Comparison of ENCODE assay signal across 1 cellular context in the genomic region with DNA sequence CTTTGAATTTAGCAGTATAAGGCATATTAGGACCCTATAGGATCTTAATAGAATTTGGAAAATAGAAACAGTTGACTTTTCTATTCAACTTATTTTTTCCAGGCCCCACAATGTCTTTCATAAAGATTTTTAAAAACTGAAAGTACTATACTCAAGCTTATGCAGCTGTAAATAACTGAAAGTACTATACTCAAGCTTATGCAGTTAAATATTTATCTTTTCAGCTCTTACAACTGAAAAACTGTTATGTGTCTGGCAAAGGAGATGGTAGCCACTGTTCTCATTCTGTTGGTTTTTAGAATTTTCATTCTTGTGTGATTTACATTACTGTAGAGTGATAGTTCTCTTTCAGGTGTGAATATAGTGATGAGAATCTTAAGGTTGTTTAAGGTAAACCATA.
TF ChIP-seq lines count a peak whose summit lies in the region.

No MANE protein-coding gene starts in this region.

TF ChIP-seq in WTC11, 78 proteins besides CTCF, POLR2A, EP300 and RAD21 (continued from another document):
- TF ChIP-seq, protein P1, sequence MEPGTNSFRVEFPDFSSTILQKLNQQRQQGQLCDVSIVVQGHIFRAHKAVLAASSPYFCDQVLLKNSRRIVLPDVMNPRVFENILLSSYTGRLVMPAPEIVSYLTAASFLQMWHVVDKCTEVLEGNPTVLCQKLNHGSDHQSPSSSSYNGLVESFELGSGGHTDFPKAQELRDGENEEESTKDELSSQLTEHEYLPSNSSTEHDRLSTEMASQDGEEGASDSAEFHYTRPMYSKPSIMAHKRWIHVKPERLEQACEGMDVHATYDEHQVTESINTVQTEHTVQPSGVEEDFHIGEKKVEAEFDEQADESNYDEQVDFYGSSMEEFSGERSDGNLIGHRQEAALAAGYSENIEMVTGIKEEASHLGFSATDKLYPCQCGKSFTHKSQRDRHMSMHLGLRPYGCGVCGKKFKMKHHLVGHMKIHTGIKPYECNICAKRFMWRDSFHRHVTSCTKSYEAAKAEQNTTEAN (CRISPR knock-in tag; IDR thresholded peaks at IDR 0.05), result no peak
- TF ChIP-seq, protein P2, sequence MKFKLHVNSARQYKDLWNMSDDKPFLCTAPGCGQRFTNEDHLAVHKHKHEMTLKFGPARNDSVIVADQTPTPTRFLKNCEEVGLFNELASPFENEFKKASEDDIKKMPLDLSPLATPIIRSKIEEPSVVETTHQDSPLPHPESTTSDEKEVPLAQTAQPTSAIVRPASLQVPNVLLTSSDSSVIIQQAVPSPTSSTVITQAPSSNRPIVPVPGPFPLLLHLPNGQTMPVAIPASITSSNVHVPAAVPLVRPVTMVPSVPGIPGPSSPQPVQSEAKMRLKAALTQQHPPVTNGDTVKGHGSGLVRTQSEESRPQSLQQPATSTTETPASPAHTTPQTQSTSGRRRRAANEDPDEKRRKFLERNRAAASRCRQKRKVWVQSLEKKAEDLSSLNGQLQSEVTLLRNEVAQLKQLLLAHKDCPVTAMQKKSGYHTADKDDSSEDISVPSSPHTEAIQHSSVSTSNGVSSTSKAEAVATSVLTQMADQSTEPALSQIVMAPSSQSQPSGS (CRISPR knock-in tag; IDR thresholded peaks at IDR 0.05; ENCODE audit: borderline replicate concordance, low read depth), result no peak
- TF ChIP-seq, protein P3, sequence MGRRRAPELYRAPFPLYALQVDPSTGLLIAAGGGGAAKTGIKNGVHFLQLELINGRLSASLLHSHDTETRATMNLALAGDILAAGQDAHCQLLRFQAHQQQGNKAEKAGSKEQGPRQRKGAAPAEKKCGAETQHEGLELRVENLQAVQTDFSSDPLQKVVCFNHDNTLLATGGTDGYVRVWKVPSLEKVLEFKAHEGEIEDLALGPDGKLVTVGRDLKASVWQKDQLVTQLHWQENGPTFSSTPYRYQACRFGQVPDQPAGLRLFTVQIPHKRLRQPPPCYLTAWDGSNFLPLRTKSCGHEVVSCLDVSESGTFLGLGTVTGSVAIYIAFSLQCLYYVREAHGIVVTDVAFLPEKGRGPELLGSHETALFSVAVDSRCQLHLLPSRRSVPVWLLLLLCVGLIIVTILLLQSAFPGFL (CRISPR knock-in tag; IDR thresholded peaks at IDR 0.05; ENCODE audit: borderline replicate concordance), result no peak
- TF ChIP-seq ZNF232 (CRISPR knock-in tag; IDR thresholded peaks at IDR 0.05), result no peak
- TF ChIP-seq, protein P4, sequence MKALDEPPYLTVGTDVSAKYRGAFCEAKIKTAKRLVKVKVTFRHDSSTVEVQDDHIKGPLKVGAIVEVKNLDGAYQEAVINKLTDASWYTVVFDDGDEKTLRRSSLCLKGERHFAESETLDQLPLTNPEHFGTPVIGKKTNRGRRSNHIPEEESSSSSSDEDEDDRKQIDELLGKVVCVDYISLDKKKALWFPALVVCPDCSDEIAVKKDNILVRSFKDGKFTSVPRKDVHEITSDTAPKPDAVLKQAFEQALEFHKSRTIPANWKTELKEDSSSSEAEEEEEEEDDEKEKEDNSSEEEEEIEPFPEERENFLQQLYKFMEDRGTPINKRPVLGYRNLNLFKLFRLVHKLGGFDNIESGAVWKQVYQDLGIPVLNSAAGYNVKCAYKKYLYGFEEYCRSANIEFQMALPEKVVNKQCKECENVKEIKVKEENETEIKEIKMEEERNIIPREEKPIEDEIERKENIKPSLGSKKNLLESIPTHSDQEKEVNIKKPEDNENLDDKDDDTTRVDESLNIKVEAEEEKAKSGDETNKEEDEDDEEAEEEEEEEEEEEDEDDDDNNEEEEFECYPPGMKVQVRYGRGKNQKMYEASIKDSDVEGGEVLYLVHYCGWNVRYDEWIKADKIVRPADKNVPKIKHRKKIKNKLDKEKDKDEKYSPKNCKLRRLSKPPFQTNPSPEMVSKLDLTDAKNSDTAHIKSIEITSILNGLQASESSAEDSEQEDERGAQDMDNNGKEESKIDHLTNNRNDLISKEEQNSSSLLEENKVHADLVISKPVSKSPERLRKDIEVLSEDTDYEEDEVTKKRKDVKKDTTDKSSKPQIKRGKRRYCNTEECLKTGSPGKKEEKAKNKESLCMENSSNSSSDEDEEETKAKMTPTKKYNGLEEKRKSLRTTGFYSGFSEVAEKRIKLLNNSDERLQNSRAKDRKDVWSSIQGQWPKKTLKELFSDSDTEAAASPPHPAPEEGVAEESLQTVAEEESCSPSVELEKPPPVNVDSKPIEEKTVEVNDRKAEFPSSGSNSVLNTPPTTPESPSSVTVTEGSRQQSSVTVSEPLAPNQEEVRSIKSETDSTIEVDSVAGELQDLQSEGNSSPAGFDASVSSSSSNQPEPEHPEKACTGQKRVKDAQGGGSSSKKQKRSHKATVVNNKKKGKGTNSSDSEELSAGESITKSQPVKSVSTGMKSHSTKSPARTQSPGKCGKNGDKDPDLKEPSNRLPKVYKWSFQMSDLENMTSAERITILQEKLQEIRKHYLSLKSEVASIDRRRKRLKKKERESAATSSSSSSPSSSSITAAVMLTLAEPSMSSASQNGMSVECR (CRISPR knock-in tag; IDR thresholded peaks at IDR 0.05; ENCODE audit: borderline replicate concordance), result no peak
- TF ChIP-seq NR1H2 (CRISPR knock-in tag; IDR thresholded peaks at IDR 0.05), result no peak
- TF ChIP-seq TEAD1 (CRISPR knock-in tag; IDR thresholded peaks at IDR 0.05), result no peak
- TF ChIP-seq, protein P5, sequence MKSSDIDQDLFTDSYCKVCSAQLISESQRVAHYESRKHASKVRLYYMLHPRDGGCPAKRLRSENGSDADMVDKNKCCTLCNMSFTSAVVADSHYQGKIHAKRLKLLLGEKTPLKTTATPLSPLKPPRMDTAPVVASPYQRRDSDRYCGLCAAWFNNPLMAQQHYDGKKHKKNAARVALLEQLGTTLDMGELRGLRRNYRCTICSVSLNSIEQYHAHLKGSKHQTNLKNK (CRISPR knock-in tag; IDR thresholded peaks at IDR 0.05), result no peak
